1 cellular context compared by ENCODE assay signal in the genomic region with DNA sequence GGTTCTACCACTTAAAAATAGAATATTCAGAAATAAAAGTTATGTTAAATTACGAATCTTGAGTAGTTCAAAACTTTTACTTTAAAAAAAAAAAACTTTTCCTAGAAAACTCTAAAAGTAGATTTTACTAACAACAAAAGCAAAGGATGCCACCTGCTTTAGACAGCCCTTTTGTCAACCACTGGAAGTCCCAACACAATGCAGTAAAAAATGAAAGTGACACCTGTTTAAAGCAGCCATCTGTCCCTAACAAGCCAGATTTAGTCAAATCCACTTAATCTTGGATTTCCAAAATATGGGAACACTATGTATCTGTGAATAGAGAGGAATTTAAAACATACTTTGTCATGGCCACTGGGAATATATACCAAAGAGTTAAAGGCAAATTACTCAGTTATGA.
TF ChIP-seq lines count a peak whose summit lies in the region.

No MANE protein-coding gene starts in this region.

TF ChIP-seq in GM12878, 131 proteins besides CTCF, POLR2A, EP300 and RAD21:
- TF ChIP-seq TCF12 (IDR thresholded peaks at IDR 0.05; ENCODE audit: low read depth, low read length) = peak; percentile 34; the same call in 1 of the 2 replicates
- TF ChIP-seq, protein P1, sequence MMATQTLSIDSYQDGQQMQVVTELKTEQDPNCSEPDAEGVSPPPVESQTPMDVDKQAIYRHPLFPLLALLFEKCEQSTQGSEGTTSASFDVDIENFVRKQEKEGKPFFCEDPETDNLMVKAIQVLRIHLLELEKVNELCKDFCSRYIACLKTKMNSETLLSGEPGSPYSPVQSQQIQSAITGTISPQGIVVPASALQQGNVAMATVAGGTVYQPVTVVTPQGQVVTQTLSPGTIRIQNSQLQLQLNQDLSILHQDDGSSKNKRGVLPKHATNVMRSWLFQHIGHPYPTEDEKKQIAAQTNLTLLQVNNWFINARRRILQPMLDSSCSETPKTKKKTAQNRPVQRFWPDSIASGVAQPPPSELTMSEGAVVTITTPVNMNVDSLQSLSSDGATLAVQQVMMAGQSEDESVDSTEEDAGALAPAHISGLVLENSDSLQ (IDR thresholded peaks at IDR 0.05) = no peak
- TF ChIP-seq WRNIP1 (IDR thresholded peaks at IDR 0.05; ENCODE audit: borderline replicate concordance, low read depth, low read length) = no peak
- TF ChIP-seq, protein P2, sequence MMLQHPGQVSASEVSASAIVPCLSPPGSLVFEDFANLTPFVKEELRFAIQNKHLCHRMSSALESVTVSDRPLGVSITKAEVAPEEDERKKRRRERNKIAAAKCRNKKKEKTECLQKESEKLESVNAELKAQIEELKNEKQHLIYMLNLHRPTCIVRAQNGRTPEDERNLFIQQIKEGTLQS (IDR thresholded peaks at IDR 0.05; ENCODE audit: borderline replicate concordance, extremely low read depth, low read depth, low read length) = no peak
- TF ChIP-seq CREM (IDR thresholded peaks at IDR 0.05; ENCODE audit: low read depth) = no peak
- no peak for TF ChIP-seq GABPA (IDR thresholded peaks at IDR 0.05; ENCODE audit: low read depth)
- TF ChIP-seq, protein P3, sequence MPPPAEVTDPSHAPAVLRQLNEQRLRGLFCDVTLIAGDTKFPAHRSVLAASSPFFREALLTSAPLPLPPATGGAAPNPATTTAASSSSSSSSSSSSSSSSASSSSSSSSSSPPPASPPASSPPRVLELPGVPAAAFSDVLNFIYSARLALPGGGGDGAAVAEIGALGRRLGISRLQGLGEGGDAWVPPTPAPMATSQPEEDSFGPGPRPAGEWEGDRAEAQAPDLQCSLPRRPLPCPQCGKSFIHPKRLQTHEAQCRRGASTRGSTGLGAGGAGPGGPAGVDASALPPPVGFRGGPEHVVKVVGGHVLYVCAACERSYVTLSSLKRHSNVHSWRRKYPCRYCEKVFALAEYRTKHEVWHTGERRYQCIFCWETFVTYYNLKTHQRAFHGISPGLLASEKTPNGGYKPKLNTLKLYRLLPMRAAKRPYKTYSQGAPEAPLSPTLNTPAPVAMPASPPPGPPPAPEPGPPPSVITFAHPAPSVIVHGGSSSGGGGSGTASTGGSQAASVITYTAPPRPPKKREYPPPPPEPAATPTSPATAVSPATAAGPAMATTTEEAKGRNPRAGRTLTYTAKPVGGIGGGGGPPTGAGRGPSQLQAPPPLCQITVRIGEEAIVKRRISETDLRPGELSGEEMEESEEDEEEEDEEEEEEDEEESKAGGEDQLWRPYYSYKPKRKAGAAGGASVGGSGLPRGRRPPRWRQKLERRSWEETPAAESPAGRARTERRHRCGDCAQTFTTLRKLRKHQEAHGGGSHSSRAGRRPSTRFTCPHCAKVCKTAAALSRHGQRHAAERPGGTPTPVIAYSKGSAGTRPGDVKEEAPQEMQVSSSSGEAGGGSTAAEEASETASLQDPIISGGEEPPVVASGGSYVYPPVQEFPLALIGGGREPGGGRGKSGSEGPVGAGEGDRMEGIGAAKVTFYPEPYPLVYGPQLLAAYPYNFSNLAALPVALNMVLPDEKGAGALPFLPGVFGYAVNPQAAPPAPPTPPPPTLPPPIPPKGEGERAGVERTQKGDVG (CRISPR knock-in tag; IDR thresholded peaks at IDR 0.05) = no peak
- no peak for TF ChIP-seq HDGF (IDR thresholded peaks at IDR 0.05)
- TF ChIP-seq ZZZ3 (IDR thresholded peaks at IDR 0.05; ENCODE audit: control insufficient read depth, insufficient read length, low read depth) = no peak
- TF ChIP-seq, protein P4, sequence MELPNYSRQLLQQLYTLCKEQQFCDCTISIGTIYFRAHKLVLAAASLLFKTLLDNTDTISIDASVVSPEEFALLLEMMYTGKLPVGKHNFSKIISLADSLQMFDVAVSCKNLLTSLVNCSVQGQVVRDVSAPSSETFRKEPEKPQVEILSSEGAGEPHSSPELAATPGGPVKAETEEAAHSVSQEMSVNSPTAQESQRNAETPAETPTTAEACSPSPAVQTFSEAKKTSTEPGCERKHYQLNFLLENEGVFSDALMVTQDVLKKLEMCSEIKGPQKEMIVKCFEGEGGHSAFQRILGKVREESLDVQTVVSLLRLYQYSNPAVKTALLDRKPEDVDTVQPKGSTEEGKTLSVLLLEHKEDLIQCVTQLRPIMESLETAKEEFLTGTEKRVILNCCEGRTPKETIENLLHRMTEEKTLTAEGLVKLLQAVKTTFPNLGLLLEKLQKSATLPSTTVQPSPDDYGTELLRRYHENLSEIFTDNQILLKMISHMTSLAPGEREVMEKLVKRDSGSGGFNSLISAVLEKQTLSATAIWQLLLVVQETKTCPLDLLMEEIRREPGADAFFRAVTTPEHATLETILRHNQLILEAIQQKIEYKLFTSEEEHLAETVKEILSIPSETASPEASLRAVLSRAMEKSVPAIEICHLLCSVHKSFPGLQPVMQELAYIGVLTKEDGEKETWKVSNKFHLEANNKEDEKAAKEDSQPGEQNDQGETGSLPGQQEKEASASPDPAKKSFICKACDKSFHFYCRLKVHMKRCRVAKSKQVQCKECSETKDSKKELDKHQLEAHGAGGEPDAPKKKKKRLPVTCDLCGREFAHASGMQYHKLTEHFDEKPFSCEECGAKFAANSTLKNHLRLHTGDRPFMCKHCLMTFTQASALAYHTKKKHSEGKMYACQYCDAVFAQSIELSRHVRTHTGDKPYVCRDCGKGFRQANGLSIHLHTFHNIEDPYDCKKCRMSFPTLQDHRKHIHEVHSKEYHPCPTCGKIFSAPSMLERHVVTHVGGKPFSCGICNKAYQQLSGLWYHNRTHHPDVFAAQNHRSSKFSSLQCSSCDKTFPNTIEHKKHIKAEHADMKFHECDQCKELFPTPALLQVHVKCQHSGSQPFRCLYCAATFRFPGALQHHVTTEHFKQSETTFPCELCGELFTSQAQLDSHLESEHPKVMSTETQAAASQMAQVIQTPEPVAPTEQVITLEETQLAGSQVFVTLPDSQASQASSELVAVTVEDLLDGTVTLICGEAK (IDR thresholded peaks at IDR 0.05; ENCODE audit: borderline replicate concordance) = no peak
- TF ChIP-seq NFIC (IDR thresholded peaks at IDR 0.05; ENCODE audit: low read depth, low read length) = no peak
- TF ChIP-seq RB1 (IDR thresholded peaks at IDR 0.05; ENCODE audit: borderline replicate concordance) = no peak
- TF ChIP-seq, protein P5, sequence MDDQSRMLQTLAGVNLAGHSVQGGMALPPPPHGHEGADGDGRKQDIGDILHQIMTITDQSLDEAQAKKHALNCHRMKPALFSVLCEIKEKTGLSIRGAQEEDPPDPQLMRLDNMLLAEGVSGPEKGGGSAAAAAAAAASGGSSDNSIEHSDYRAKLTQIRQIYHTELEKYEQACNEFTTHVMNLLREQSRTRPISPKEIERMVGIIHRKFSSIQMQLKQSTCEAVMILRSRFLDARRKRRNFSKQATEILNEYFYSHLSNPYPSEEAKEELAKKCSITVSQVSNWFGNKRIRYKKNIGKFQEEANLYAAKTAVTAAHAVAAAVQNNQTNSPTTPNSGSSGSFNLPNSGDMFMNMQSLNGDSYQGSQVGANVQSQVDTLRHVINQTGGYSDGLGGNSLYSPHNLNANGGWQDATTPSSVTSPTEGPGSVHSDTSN (IDR thresholded peaks at IDR 0.05; ENCODE audit: insufficient replicate concordance, low read depth, low read length) = no peak
- TF ChIP-seq IKZF2 (IDR thresholded peaks at IDR 0.05) = peak; percentile 42 to 61; a peak in 2 of 4 replicates
- TF ChIP-seq, protein P6, sequence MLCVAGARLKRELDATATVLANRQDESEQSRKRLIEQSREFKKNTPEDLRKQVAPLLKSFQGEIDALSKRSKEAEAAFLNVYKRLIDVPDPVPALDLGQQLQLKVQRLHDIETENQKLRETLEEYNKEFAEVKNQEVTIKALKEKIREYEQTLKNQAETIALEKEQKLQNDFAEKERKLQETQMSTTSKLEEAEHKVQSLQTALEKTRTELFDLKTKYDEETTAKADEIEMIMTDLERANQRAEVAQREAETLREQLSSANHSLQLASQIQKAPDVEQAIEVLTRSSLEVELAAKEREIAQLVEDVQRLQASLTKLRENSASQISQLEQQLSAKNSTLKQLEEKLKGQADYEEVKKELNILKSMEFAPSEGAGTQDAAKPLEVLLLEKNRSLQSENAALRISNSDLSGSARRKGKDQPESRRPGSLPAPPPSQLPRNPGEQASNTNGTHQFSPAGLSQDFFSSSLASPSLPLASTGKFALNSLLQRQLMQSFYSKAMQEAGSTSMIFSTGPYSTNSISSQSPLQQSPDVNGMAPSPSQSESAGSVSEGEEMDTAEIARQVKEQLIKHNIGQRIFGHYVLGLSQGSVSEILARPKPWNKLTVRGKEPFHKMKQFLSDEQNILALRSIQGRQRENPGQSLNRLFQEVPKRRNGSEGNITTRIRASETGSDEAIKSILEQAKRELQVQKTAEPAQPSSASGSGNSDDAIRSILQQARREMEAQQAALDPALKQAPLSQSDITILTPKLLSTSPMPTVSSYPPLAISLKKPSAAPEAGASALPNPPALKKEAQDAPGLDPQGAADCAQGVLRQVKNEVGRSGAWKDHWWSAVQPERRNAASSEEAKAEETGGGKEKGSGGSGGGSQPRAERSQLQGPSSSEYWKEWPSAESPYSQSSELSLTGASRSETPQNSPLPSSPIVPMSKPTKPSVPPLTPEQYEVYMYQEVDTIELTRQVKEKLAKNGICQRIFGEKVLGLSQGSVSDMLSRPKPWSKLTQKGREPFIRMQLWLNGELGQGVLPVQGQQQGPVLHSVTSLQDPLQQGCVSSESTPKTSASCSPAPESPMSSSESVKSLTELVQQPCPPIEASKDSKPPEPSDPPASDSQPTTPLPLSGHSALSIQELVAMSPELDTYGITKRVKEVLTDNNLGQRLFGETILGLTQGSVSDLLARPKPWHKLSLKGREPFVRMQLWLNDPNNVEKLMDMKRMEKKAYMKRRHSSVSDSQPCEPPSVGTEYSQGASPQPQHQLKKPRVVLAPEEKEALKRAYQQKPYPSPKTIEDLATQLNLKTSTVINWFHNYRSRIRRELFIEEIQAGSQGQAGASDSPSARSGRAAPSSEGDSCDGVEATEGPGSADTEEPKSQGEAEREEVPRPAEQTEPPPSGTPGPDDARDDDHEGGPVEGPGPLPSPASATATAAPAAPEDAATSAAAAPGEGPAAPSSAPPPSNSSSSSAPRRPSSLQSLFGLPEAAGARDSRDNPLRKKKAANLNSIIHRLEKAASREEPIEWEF (IDR thresholded peaks at IDR 0.05; ENCODE audit: insufficient replicate concordance, low read depth, low read length) = no peak
- TF ChIP-seq ETV6 (conservative IDR thresholded peaks at IDR 0.05 in 1 of 2, IDR thresholded peaks at IDR 0.05 in 1 of 2; ENCODE audit: borderline replicate concordance in 1 of 2, low read depth in 1 of 2) = no peak
